16 cellular contexts compared by ENCODE assay signal in the genomic region with DNA sequence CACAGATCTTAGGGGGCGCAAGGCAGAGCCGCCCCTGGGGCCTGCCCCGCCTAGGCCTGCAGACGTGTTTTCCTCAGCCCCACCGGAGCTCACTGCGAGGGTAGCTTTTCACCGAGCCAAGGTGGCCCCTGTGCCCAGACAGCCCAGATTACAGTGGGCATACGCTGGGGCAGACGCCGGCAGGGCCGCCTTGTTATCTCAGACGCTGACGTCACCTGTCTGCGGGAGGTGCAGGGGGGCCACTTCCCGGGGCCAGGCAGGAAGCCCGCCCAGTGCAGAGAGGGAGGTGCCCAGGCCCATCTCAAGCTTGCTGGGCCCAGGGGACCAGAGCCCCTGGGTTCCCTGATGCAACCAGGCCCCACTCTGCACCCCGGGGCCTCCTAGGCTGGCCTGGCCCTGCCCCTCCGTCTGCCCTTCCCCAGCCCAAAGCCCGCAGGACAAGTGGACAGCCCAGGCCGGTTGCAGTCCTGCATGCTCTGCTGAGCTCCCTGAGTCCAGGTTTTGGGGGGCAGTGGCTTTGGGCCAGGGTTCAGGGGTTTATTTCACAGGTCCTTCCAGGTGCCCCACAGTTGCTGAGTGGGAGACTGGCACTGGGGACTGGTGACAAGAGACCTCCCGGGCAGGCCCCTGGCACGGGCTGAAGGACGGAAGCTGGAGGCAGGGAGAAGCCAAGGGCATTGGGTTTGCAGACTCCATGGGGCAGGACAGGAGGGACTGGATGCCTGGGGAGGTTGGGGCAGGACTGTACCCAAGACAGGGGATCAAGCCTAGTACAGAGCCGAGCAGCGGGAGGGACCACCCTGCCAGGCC. TPM values are rescaled to one million over a fixed set of nuclear protein-coding genes. Genes with fewer than 3 reads are reported as not detected.
DNase-seq lines count a peak whose midpoint lies in the region; ATAC-seq and TF ChIP-seq lines count a peak whose summit lies in the region.
"Had no signal": no experiment of that assay in that cellular context is flagged by ENCODE, and none has a peak within 500 bp of the region (broad histone marks: within the 10 kb centered on the region; RNA-seq: fewer than 3 reads in every experiment).

No MANE protein-coding gene starts in this region.

- peak; percentile 11 for DNase-seq in NCI-H1436 (lab: John Stamatoyannopoulos, UW)
- DNase-seq in NCI-H1436 treated with DMSO at 0.1 percent for 48 hours (lab: John Stamatoyannopoulos, UW) = no peak
- DNase-seq in activated naive CD4-positive, alpha-beta T cell treated with anti-CD3 and anti-CD28 coated beads, Interleukin-2, amount 50 U/mL, for 16 hours = peak; percentile 6
- DNase-seq in islet precursor cell = peak; percentile 48
- no peak for DNase-seq in gastrocnemius medialis
- no peak for DNase-seq in midbrain (lab: John Stamatoyannopoulos, UW)
- no peak for DNase-seq in LoVo (ENCODE audit: low spot score)
- DNase-seq: amygdala; effector CD4-positive, alpha-beta T cell; hypothalamus; naive B cell; NCI-H1048; NCI-H82; stimulated activated CD4-positive, alpha-beta T cell treated with anti-CD3 and anti-CD28 coated beads, Interleukin-15, amount 100 ng/mL, for 24 hours; SW 1271 had no signal

- in situ Hi-C loops in gastrocnemius medialis (cut with MboI; ENCODE audit: low sequenced_read_pairs in 4 of 4) = no loop called here

- no peak overlapping the region for H3K4me3 ChIP-seq in gastrocnemius medialis

- no peak for ATAC-seq in gastrocnemius medialis
- no peak for ATAC-seq in GM18520 (IDR thresholded peaks at IDR 0.05; ENCODE audit: unreplicated experiment)

- no peaks in the 10 kb centered on the region for H3K9me3 ChIP-seq in gastrocnemius medialis

- no peaks in the 10 kb centered on the region for H3K36me3 ChIP-seq in gastrocnemius medialis

- no peak for TF ChIP-seq CTCF in gastrocnemius medialis (IDR thresholded peaks at IDR 0.05 in 4 of 5, conservative IDR thresholded peaks at IDR 0.05 in 1 of 5)

- H3K27me3 ChIP-seq in gastrocnemius medialis = no peaks in the 10 kb centered on the region

- TF ChIP-seq POLR2A in gastrocnemius medialis (IDR thresholded peaks at IDR 0.05) = no peak

- intact Hi-C loops in gastrocnemius medialis (cut with DNase I; ENCODE audit: low total_unique reads) = no loop called here

- H3K27ac ChIP-seq in gastrocnemius medialis = peak overlapping the region; percentile 41 to 77 (median 67)

- H3K4me1 ChIP-seq in gastrocnemius medialis = peaks cover 21 to 30% of the 10 kb centered on the region in 2 donors

RNA-seq across cellular contexts. Expression of gene IGF2, which starts 38.6 kb away (rescaled TPM):
- 10 to 100 TPM; 21.6 to 42.4 (median 29.2) TPM for total RNA-seq in gastrocnemius medialis

Comparison
In these comparisons a context has a peak if more than half of its experiments do, and no peak if none do; other contexts are left out.
1. DNase-seq: peak in NCI-H1436 (single experiment), activated naive CD4-positive, alpha-beta T cell treated with anti-CD3 and anti-CD28 coated beads, Interleukin-2, amount 50 U/mL, for 16 hours (single experiment) and islet precursor cell (single experiment); none in NCI-H1436 treated with DMSO at 0.1 percent for 48 hours (single experiment), gastrocnemius medialis (0 of 2), midbrain (single experiment) and LoVo (single experiment).